In genomic region chr19:38664503-38665211, GRCh38 we compare ENCODE assay signal across 9 cellular contexts. TPM values are rescaled to one million over a fixed set of nuclear protein-coding genes. Genes with fewer than 3 reads are reported as not detected.
DNase-seq lines count a peak whose midpoint lies in the region; ATAC-seq and TF ChIP-seq lines count a peak whose summit lies in the region.
"Had no signal": no experiment of that assay in that cellular context is flagged by ENCODE, and none has a peak within 500 bp of the region (broad histone marks: within the 10 kb centered on the region; RNA-seq: fewer than 3 reads in every experiment).

No MANE protein-coding gene starts in this region.

- peaks cover 98% of the 10 kb centered on the region for H3K79me2 ChIP-seq in neural progenitor cell (ENCODE audit: low read depth)

- H3K9ac ChIP-seq in NT2/D1 (ENCODE audit: insufficient read length, low read depth) = peak overlapping the region; percentile 5
- H3K9ac ChIP-seq in endocrine pancreas (ENCODE audit: control insufficient read depth, insufficient read depth, low read length) = peak overlapping the region; percentile 54
- H3K9ac ChIP-seq in neural progenitor cell = no peak overlapping the region

- H3K4me3 Mint-ChIP-seq in CD8-positive, alpha-beta memory T cell = peak overlapping the region; percentile 53 to 86 (median 63)
- no peak overlapping the region for H3K4me3 Mint-ChIP-seq in neural progenitor cell

- peak overlapping the region; percentile 68 for H3K4me2 ChIP-seq in neural progenitor cell

- peaks cover 83% of the 10 kb centered on the region for H3K4me1 ChIP-seq in CD8-positive, alpha-beta memory T cell (ENCODE audit: insufficient read depth, low read length)
- H3K4me1 ChIP-seq in NT2/D1 (ENCODE audit: insufficient read depth, insufficient read length) (peaks cover 22% of the 10 kb centered on the region), endocrine pancreas (ENCODE audit: control insufficient read depth, insufficient read depth, low read length) (peaks cover 7% of the 10 kb centered on the region), neural progenitor cell (peaks cover 57% of the 10 kb centered on the region)

- no peaks in the 10 kb centered on the region for H3K9me3 ChIP-seq in CD8-positive, alpha-beta memory T cell (ENCODE audit: low read length)
- no peaks in the 10 kb centered on the region for H3K9me3 ChIP-seq in NT2/D1 (ENCODE audit: insufficient read depth, low read length)
- H3K9me3 ChIP-seq in endocrine pancreas (ENCODE audit: control insufficient read depth, low read length) = no peaks in the 10 kb centered on the region
- H3K9me3 ChIP-seq in neural progenitor cell (ENCODE audit: low read depth) = no peaks in the 10 kb centered on the region

- H3K27ac ChIP-seq in CD8-positive, alpha-beta memory T cell (ENCODE audit: low read depth, low read length) = peak overlapping the region; percentile 21
- peak overlapping the region; percentile 93 for H3K27ac ChIP-seq in neural progenitor cell

- no peak overlapping the region for H2AFZ ChIP-seq in neural progenitor cell (replicated peaks)

- no peaks in the 10 kb centered on the region for H3K36me3 ChIP-seq in CD8-positive, alpha-beta memory T cell (ENCODE audit: insufficient read depth, low read length)
- peaks cover 44% of the 10 kb centered on the region for H3K36me3 ChIP-seq in NT2/D1 (ENCODE audit: insufficient read depth, insufficient read length, low read length)
- H3K36me3 ChIP-seq in endocrine pancreas (ENCODE audit: control insufficient read depth, insufficient read depth, low read length) = peaks cover 3% of the 10 kb centered on the region
- H3K36me3 ChIP-seq in neural progenitor cell = no peaks in the 10 kb centered on the region

- H3K36me3 Mint-ChIP-seq in CD8-positive, alpha-beta memory T cell = peaks cover 3 to 30% (median 5%) of the 10 kb centered on the region in 3 donors
- H3K36me3 Mint-ChIP-seq in neural progenitor cell = peaks cover 11% of the 10 kb centered on the region

- no peaks in the 10 kb centered on the region for H3K27me3 Mint-ChIP-seq in CD8-positive, alpha-beta memory T cell
- peaks cover 6% of the 10 kb centered on the region for H3K27me3 Mint-ChIP-seq in neural progenitor cell (ENCODE audit: insufficient read depth, low read depth)

- no peak overlapping the region for H3K4me3 ChIP-seq in CD8-positive, alpha-beta memory T cell (ENCODE audit: low read length)
- no peak overlapping the region for H3K4me3 ChIP-seq in NT2/D1 (ENCODE audit: insufficient read length, low read depth)
- no peak overlapping the region for H3K4me3 ChIP-seq in endocrine pancreas (ENCODE audit: control insufficient read depth, insufficient read depth, low read length)
- H3K4me3 ChIP-seq in neural progenitor cell = no peak overlapping the region

- H3K27me3 ChIP-seq in CD8-positive, alpha-beta memory T cell (ENCODE audit: insufficient read depth, low read length, poor library complexity, severe bottlenecking) = no peaks in the 10 kb centered on the region
- H3K27me3 ChIP-seq in NT2/D1 (ENCODE audit: insufficient read depth, insufficient read length) (no peaks in the 10 kb centered on the region), endocrine pancreas (ENCODE audit: control insufficient read depth, insufficient read depth, low read length) (no peaks in the 10 kb centered on the region), neural progenitor cell (no peaks in the 10 kb centered on the region)

- POLR2A ChIA-PET in CD8-positive, alpha-beta memory T cell (lab: Charles Lee) = interaction anchor here (0.8 kb wide), 1 partner anchor 17 kb away, joined by 5 read pairs; no protein-coding TSS in a partner anchor

- TF ChIP-seq CTCF in neural progenitor cell (IDR thresholded peaks at IDR 0.05) = no peak

- no peak for DNase-seq in CD8-positive, alpha-beta memory T cell
- no peak for DNase-seq in NT2/D1 (ENCODE audit: low read depth, low spot score)
- DNase-seq in neural progenitor cell (ENCODE audit: low spot score) = no peak
- no peak for DNase-seq in stimulated activated CD4-positive, alpha-beta T cell treated with anti-CD3 and anti-CD28 coated beads, Interleukin-4, amount 100 ng/mL, for 1 hour
- DNase-seq in globus pallidus (ENCODE audit: low spot score) = no peak
- no peak for DNase-seq in stimulated activated CD4-positive, alpha-beta T cell treated with anti-CD3 and anti-CD28 coated beads, Interleukin-1b, Interleukin-23, amount 100 ng/mL, for 48 hours
- DNase-seq: stimulated activated naive CD4-positive, alpha-beta T cell had no signal

- H3F3A ChIP-seq in neural progenitor cell (ENCODE audit: low read depth) = peaks cover 32% of the 10 kb centered on the region

- CTCF ChIA-PET in CD8-positive, alpha-beta memory T cell (lab: Charles Lee) = interaction anchor here (0.9 kb wide), 1 partner anchor 265 kb away, joined by 3 read pairs; no protein-coding TSS in a partner anchor

- peak overlapping the region; percentile 54 to 87 (median 79) for H3K27ac Mint-ChIP-seq in CD8-positive, alpha-beta memory T cell
- H3K27ac Mint-ChIP-seq in neural progenitor cell = peak overlapping the region; percentile 57

- H4K20me1 ChIP-seq in neural progenitor cell (ENCODE audit: low read depth) = peaks cover 98% of the 10 kb centered on the region

- no peaks in the 10 kb centered on the region for H3K9me3 Mint-ChIP-seq in CD8-positive, alpha-beta memory T cell
- no peaks in the 10 kb centered on the region for H3K9me3 Mint-ChIP-seq in neural progenitor cell

- ATAC-seq in HG03432 (IDR thresholded peaks at IDR 0.05; ENCODE audit: unreplicated experiment) = no peak

- H3K4me1 Mint-ChIP-seq in CD8-positive, alpha-beta memory T cell = peaks cover 79 to 96% (median 87%) of the 10 kb centered on the region in 3 donors
- peaks cover 73% of the 10 kb centered on the region for H3K4me1 Mint-ChIP-seq in neural progenitor cell

RNA-seq across cellular contexts. Expression of gene ACTN4, which starts 17.2 kb away (rescaled TPM):
- 100 to 1,000 TPM; 295 to 314 TPM for total RNA-seq in CD8-positive, alpha-beta memory T cell
- 31.9 TPM for polyA plus RNA-seq in CD8-positive, alpha-beta memory T cell
- total RNA-seq in neural progenitor cell (ENCODE audit: low replicate concordance) = 127 and 233 TPM in 2 replicates

RNA-seq across cellular contexts. Expression of gene EIF3K, which starts 45.7 kb away (rescaled TPM):
- 100 to 1,000 TPM; 275 to 282 TPM for total RNA-seq in CD8-positive, alpha-beta memory T cell
- polyA plus RNA-seq in CD8-positive, alpha-beta memory T cell = 401 TPM
- total RNA-seq in neural progenitor cell (ENCODE audit: low replicate concordance) = 261 and 432 TPM in 2 replicates

RNA-seq across cellular contexts. Expression of gene MAP4K1, which starts 46.9 kb away (rescaled TPM):
- 100 to 1,000 TPM; 161 to 162 TPM for total RNA-seq in CD8-positive, alpha-beta memory T cell
- polyA plus RNA-seq in CD8-positive, alpha-beta memory T cell = 178 TPM
- 1.9 and 3.6 TPM in 2 replicates for total RNA-seq in neural progenitor cell (ENCODE audit: low replicate concordance)

Comparison
In these comparisons a context has a peak if more than half of its experiments do, and no peak if none do; other contexts are left out.
1. RNA of gene MAP4K1, which starts 46.9 kb away (total RNA-seq): 161 to 162 TPM in CD8-positive, alpha-beta memory T cell; 1.9 to 3.6 TPM in neural progenitor cell; every median in the first group is over 10 times any median in the second.